ENCODE assay signal across 14 cellular contexts in the genomic region with DNA sequence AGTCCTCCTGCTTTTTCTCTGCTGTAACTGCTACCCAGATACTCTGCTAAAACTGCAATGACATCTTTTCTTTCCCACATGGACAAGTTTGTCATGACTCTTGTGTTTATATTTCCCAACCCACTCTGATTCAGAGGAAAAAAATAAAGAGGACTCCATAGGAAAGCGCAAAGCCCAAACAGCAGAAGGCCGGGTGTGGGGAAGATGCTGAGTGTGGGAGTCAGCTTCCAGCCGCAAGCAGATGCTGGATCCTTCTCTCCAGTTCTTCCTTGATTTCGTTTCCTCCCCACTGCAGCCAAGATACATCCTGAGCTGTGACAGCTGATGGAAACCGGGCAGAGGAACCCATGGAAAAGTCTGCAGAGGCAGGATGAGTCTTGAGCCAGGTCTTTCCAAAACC.
A peak's percentile ranks its signal among the peaks of the same experiment; 100 is the strongest.
DNase-seq lines count a peak whose midpoint lies in the region; ATAC-seq and TF ChIP-seq lines count a peak whose summit lies in the region.
"Had no signal": no experiment of that assay in that cellular context is flagged by ENCODE, and none has a peak within 500 bp of the region (broad histone marks: within the 10 kb centered on the region; RNA-seq: fewer than 3 reads in every experiment).

No MANE protein-coding gene starts in this region.

- H3K4me2 ChIP-seq in smooth muscle cell = peak overlapping the region; percentile 48

- H3K27ac ChIP-seq in right cardiac atrium (ENCODE audit: low read length) (no peak overlapping the region), smooth muscle cell (ENCODE audit: low read depth) (peak overlapping the region; percentile 71)

- no peak overlapping the region for H3K9ac ChIP-seq in smooth muscle cell (ENCODE audit: low read depth)

- no peaks in the 10 kb centered on the region for H3K9me3 Mint-ChIP-seq in activated T-cell treated with anti-CD3 and anti-CD28 coated beads, Interleukin-2, amount 50 U/mL, for 24 hours
- H3K9me3 Mint-ChIP-seq: activated B cell treated with CpG ODN at 0.5 μM for 24 hours, mesothelial cell of epicardium had no signal

- H3K4me1 Mint-ChIP-seq in activated T-cell treated with anti-CD3 and anti-CD28 coated beads, Interleukin-2, amount 50 U/mL, for 24 hours (ENCODE audit: low read depth) = no peaks in the 10 kb centered on the region
- H3K4me1 Mint-ChIP-seq: activated B cell treated with CpG ODN at 0.5 μM for 24 hours; CD4-positive, CD25-positive, alpha-beta regulatory T cell; stimulated activated effector memory CD8-positive, alpha-beta T cell treated with anti-CD3 and anti-CD28 coated beads, Interleukin-12 subunit alpha, Interleukin-12 subunit beta, amount 100 ng/mL, for 72 hours had no signal

- H3K27me3 Mint-ChIP-seq in activated T-cell treated with anti-CD3 and anti-CD28 coated beads, Interleukin-2, amount 50 U/mL, for 24 hours = no peaks in the 10 kb centered on the region
- H3K27me3 Mint-ChIP-seq: CD4-positive, CD25-positive, alpha-beta regulatory T cell had no signal

- TF ChIP-seq CTCF in cardiac fibroblast (IDR thresholded peaks at IDR 0.05; ENCODE audit: low read depth, low read length) (no peak), smooth muscle cell (IDR thresholded peaks at IDR 0.05; ENCODE audit: borderline replicate concordance, insufficient read depth, poor library complexity, severe bottlenecking) (no peak)

- 42% methylated on average over 5 of the region's 5 CpGs for WGBS in right cardiac atrium
- WGBS in smooth muscle cell (ENCODE audit: low lambda C conversion rate) = 39% methylated on average over 5 of the region's 5 CpGs

- DNase-seq in ELR (ENCODE audit: low read depth) (peak; percentile 71), cardiac fibroblast (ENCODE audit: low read depth in 2 of 2) (peak; percentile 74 to 82), right cardiac atrium (peak; percentile 43 to 53 (median 49)), smooth muscle cell (lab: John Stamatoyannopoulos, UW; ENCODE audit: unreplicated experiment) (no peak), midbrain (lab: John Stamatoyannopoulos, UW) (no peak)
- DNase-seq in activated T-cell treated with anti-CD3 and anti-CD28 coated beads, Interleukin-2, amount 50 U/mL, for 24 hours = no peak
- DNase-seq: activated B cell treated with CpG ODN at 0.5 μM for 24 hours; CD4-positive, CD25-positive, alpha-beta regulatory T cell; stimulated activated CD4-positive, alpha-beta T cell treated with anti-CD3 and anti-CD28 coated beads, Interleukin-2, amount 100 ng/mL, for 48 hours had no signal

- H3K4me1 ChIP-seq in right cardiac atrium (ENCODE audit: control insufficient read depth, insufficient read depth, low read length) = peaks cover 2% of the 10 kb centered on the region
- H3K4me1 ChIP-seq in smooth muscle cell (ENCODE audit: low read depth) = peaks cover 7% of the 10 kb centered on the region

- H3K9me3 ChIP-seq in right cardiac atrium (ENCODE audit: control insufficient read depth, low read length) (no peaks in the 10 kb centered on the region), smooth muscle cell (replicated peaks; ENCODE audit: low read depth) (no peaks in the 10 kb centered on the region)

- H4K20me1 ChIP-seq in smooth muscle cell (ENCODE audit: low read depth) = no peaks in the 10 kb centered on the region

- no peaks in the 10 kb centered on the region for H3K79me2 ChIP-seq in smooth muscle cell (ENCODE audit: low read depth)

- no peak overlapping the region for H3K4me3 Mint-ChIP-seq in activated T-cell treated with anti-CD3 and anti-CD28 coated beads, Interleukin-2, amount 50 U/mL, for 24 hours
- H3K4me3 Mint-ChIP-seq: activated B cell treated with CpG ODN at 0.5 μM for 24 hours; CD4-positive, CD25-positive, alpha-beta regulatory T cell; mesothelial cell of epicardium; stimulated activated effector memory CD8-positive, alpha-beta T cell treated with anti-CD3 and anti-CD28 coated beads, Interleukin-12 subunit alpha, Interleukin-12 subunit beta, amount 100 ng/mL, for 72 hours had no signal

- ATAC-seq in right cardiac atrium (peak; percentile 56 to 88), GM21786 (IDR thresholded peaks at IDR 0.05; ENCODE audit: unreplicated experiment) (no peak), HG03342 (IDR thresholded peaks at IDR 0.05; ENCODE audit: unreplicated experiment) (no peak)
- ATAC-seq: stimulated activated effector memory CD8-positive, alpha-beta T cell treated with anti-CD3 and anti-CD28 coated beads, Interleukin-12 subunit alpha, Interleukin-12 subunit beta, amount 100 ng/mL, for 72 hours had no signal

- no peak overlapping the region for H3K27ac Mint-ChIP-seq in activated T-cell treated with anti-CD3 and anti-CD28 coated beads, Interleukin-2, amount 50 U/mL, for 24 hours
- H3K27ac Mint-ChIP-seq: activated B cell treated with CpG ODN at 0.5 μM for 24 hours; CD4-positive, CD25-positive, alpha-beta regulatory T cell; mesothelial cell of epicardium; progenitor cell of endocrine pancreas; stimulated activated effector memory CD8-positive, alpha-beta T cell treated with anti-CD3 and anti-CD28 coated beads, Interleukin-12 subunit alpha, Interleukin-12 subunit beta, amount 100 ng/mL, for 72 hours had no signal

- H3K4me3 ChIP-seq in cardiac fibroblast (replicated peaks in 1 of 2; ENCODE audit: low read depth in 2 of 2, low read length in 2 of 2) = no peak overlapping the region
- no peak overlapping the region for H3K4me3 ChIP-seq in right cardiac atrium (ENCODE audit: low read length)
- H3K4me3 ChIP-seq in smooth muscle cell = no peak overlapping the region

- peak overlapping the region; percentile 4 for H2AFZ ChIP-seq in smooth muscle cell (ENCODE audit: low read depth)

- H3K36me3 ChIP-seq in smooth muscle cell (ENCODE audit: low read depth) = no peaks in the 10 kb centered on the region

- H3F3A ChIP-seq in smooth muscle cell (ENCODE audit: low read depth) = peaks cover 5% of the 10 kb centered on the region

- H3K27me3 ChIP-seq in right cardiac atrium (ENCODE audit: control insufficient read depth, insufficient read depth) = no peaks in the 10 kb centered on the region
- H3K27me3 ChIP-seq in smooth muscle cell (ENCODE audit: low read depth) = no peaks in the 10 kb centered on the region

- no peaks in the 10 kb centered on the region for H3K36me3 Mint-ChIP-seq in activated T-cell treated with anti-CD3 and anti-CD28 coated beads, Interleukin-2, amount 50 U/mL, for 24 hours (ENCODE audit: low read depth)
- H3K36me3 Mint-ChIP-seq: CD4-positive, CD25-positive, alpha-beta regulatory T cell; mesothelial cell of epicardium; stimulated activated effector memory CD8-positive, alpha-beta T cell treated with anti-CD3 and anti-CD28 coated beads, Interleukin-12 subunit alpha, Interleukin-12 subunit beta, amount 100 ng/mL, for 72 hours had no signal

- intact Hi-C loops in right cardiac atrium (cut with DNase I) = no loop called here

Comparison
In these comparisons a context has a peak if more than half of its experiments do, and no peak if none do; other contexts are left out.
1. DNase-seq: peak in ELR (single experiment), cardiac fibroblast (2 of 2) and right cardiac atrium (3 of 3); none in smooth muscle cell (single experiment), midbrain (single experiment) and activated T-cell treated with anti-CD3 and anti-CD28 coated beads, Interleukin-2, amount 50 U/mL, for 24 hours (single experiment).
2. ATAC-seq: peak in right cardiac atrium (2 of 2); none in GM21786 (single experiment) and HG03342 (single experiment).